ENCODE assay signal across 1 cellular context in the genomic region with DNA sequence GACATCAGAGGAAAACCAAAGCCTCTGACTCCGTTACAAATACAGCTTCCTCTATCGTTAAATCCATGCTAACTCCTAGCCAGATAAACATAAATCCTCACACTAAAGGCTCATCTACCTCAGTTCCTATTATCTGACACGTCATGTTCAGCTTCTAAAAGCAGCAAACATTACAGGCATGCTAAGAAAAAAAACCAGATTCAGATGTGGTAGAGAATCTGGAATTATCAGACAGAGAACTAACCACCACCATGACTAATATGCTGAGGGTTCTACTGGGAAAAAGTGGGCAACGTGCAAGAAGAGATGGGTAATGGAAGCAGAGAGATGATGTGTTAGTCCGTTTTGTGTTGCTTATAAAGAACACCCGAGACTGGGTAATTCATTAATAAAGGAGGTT.
TF ChIP-seq lines count a peak whose summit lies in the region.

No MANE protein-coding gene starts in this region.

TF ChIP-seq in HepG2, 621 proteins besides CTCF, POLR2A, EP300 and RAD21 (continued from another document):
- TF ChIP-seq, protein P1, sequence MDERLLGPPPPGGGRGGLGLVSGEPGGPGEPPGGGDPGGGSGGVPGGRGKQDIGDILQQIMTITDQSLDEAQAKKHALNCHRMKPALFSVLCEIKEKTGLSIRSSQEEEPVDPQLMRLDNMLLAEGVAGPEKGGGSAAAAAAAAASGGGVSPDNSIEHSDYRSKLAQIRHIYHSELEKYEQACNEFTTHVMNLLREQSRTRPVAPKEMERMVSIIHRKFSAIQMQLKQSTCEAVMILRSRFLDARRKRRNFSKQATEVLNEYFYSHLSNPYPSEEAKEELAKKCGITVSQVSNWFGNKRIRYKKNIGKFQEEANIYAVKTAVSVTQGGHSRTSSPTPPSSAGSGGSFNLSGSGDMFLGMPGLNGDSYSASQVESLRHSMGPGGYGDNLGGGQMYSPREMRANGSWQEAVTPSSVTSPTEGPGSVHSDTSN (CRISPR knock-in tag; IDR thresholded peaks at IDR 0.05): no peak
- TF ChIP-seq ZNF780A (CRISPR knock-in tag; IDR thresholded peaks at IDR 0.05): no peak
- no peak for TF ChIP-seq SP140L (CRISPR knock-in tag; IDR thresholded peaks at IDR 0.05; ENCODE audit: borderline replicate concordance)
- TF ChIP-seq GTF2F1 (IDR thresholded peaks at IDR 0.05; ENCODE audit: low read length): no peak
- TF ChIP-seq, protein P2, sequence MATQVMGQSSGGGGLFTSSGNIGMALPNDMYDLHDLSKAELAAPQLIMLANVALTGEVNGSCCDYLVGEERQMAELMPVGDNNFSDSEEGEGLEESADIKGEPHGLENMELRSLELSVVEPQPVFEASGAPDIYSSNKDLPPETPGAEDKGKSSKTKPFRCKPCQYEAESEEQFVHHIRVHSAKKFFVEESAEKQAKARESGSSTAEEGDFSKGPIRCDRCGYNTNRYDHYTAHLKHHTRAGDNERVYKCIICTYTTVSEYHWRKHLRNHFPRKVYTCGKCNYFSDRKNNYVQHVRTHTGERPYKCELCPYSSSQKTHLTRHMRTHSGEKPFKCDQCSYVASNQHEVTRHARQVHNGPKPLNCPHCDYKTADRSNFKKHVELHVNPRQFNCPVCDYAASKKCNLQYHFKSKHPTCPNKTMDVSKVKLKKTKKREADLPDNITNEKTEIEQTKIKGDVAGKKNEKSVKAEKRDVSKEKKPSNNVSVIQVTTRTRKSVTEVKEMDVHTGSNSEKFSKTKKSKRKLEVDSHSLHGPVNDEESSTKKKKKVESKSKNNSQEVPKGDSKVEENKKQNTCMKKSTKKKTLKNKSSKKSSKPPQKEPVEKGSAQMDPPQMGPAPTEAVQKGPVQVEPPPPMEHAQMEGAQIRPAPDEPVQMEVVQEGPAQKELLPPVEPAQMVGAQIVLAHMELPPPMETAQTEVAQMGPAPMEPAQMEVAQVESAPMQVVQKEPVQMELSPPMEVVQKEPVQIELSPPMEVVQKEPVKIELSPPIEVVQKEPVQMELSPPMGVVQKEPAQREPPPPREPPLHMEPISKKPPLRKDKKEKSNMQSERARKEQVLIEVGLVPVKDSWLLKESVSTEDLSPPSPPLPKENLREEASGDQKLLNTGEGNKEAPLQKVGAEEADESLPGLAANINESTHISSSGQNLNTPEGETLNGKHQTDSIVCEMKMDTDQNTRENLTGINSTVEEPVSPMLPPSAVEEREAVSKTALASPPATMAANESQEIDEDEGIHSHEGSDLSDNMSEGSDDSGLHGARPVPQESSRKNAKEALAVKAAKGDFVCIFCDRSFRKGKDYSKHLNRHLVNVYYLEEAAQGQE (IDR thresholded peaks at IDR 0.05; ENCODE audit: borderline replicate concordance in 1 of 2, low read depth in 1 of 2, low read length in 2 of 2): no peak
- TF ChIP-seq, protein P3, sequence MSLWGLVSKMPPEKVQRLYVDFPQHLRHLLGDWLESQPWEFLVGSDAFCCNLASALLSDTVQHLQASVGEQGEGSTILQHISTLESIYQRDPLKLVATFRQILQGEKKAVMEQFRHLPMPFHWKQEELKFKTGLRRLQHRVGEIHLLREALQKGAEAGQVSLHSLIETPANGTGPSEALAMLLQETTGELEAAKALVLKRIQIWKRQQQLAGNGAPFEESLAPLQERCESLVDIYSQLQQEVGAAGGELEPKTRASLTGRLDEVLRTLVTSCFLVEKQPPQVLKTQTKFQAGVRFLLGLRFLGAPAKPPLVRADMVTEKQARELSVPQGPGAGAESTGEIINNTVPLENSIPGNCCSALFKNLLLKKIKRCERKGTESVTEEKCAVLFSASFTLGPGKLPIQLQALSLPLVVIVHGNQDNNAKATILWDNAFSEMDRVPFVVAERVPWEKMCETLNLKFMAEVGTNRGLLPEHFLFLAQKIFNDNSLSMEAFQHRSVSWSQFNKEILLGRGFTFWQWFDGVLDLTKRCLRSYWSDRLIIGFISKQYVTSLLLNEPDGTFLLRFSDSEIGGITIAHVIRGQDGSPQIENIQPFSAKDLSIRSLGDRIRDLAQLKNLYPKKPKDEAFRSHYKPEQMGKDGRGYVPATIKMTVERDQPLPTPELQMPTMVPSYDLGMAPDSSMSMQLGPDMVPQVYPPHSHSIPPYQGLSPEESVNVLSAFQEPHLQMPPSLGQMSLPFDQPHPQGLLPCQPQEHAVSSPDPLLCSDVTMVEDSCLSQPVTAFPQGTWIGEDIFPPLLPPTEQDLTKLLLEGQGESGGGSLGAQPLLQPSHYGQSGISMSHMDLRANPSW (CRISPR knock-in tag; IDR thresholded peaks at IDR 0.05; ENCODE audit: borderline replicate concordance): no peak
- TF ChIP-seq HDAC6 (IDR thresholded peaks at IDR 0.05; ENCODE audit: low read depth, low read length): no peak
- TF ChIP-seq TRIM24 (CRISPR knock-in tag; IDR thresholded peaks at IDR 0.05): no peak
- no peak for TF ChIP-seq HMG20A (CRISPR knock-in tag; IDR thresholded peaks at IDR 0.05; ENCODE audit: borderline replicate concordance)
- TF ChIP-seq PHF5A (CRISPR knock-in tag; IDR thresholded peaks at IDR 0.05; ENCODE audit: low read depth, unreplicated experiment): no peak
- TF ChIP-seq, protein P4, sequence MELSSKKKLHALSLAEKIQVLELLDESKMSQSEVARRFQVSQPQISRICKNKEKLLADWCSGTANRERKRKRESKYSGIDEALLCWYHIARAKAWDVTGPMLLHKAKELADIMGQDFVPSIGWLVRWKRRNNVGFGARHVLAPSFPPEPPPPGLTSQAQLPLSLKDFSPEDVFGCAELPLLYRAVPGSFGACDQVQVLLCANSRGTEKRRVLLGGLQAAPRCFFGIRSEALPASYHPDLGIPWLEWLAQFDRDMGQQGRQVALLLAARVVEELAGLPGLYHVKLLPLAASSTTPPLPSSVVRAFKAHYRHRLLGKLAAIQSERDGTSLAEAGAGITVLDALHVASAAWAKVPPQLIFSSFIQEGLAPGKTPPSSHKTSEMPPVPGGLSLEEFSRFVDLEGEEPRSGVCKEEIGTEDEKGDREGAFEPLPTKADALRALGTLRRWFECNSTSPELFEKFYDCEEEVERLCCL (CRISPR knock-in tag; IDR thresholded peaks at IDR 0.05; ENCODE audit: borderline replicate concordance): no peak
- TF ChIP-seq KLF11 (CRISPR knock-in tag; IDR thresholded peaks at IDR 0.05): no peak
